ENCODE assay signal across 9 cellular contexts in the genomic region with DNA sequence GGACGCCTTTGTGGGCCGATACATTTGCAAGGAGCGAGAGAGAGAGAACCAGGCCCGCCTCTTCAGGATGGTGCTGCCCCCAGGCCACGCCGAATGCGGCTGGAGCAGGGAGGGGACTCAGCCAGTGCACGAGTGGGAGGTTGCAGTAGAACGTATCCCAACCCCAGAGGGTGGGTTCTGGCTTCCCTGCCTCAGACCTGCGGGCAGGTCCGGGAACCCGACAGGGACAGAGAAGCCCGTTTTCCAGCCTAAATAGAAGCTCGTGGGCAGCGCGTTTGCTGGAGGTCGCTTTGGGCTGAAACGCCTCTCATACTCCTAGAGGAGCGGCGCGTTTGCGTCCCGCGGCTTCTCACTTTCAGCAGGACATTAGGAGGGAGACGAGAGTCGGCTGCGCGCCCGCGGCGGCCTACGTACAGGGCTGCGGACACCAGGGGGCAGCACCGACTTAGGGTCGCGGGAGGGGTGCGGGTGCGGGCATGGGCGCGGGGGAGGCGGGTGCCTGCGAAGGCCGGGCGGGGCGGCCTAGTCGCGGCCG. TPM values are rescaled to one million over a fixed set of nuclear protein-coding genes. Genes with fewer than 3 reads are reported as not detected.
DNase-seq lines count a peak whose midpoint lies in the region; ATAC-seq and TF ChIP-seq lines count a peak whose summit lies in the region.
"Had no signal": no experiment of that assay in that cellular context is flagged by ENCODE, and none has a peak within 500 bp of the region (broad histone marks: within the 10 kb centered on the region; RNA-seq: fewer than 3 reads in every experiment).

No MANE protein-coding gene starts in this region.

- H3K27me3 Mint-ChIP-seq in Calu3 (ENCODE audit: unreplicated experiment): no peaks in the 10 kb centered on the region
- peaks cover 25 to 39% of the 10 kb centered on the region in 2 donors for H3K27me3 Mint-ChIP-seq in natural killer cell (ENCODE audit: low read depth in 2 of 2)

- H3K9me3 Mint-ChIP-seq in Calu3 (ENCODE audit: low read depth, unreplicated experiment): no peaks in the 10 kb centered on the region
- H3K9me3 Mint-ChIP-seq in natural killer cell: no peaks in the 10 kb centered on the region

- H3K36me3 ChIP-seq in esophagus muscularis mucosa: peaks cover 0 to 13% (median 5%) of the 10 kb centered on the region in 4 donors

- no peak for DNase-seq in Calu3
- DNase-seq in NCI-H1105 (lab: John Stamatoyannopoulos, UW): peak; percentile 19
- peak; percentile 68 for DNase-seq in activated T-cell treated with anti-CD3 and anti-CD28 coated beads for 4 hours
- no peak for DNase-seq in esophagus muscularis mucosa (ENCODE audit: extremely low spot score)
- DNase-seq in natural killer cell: peak; percentile 74
- DNase-seq in stimulated activated naive CD4-positive, alpha-beta T cell (lab: John Stamatoyannopoulos, UW): peak; percentile 13 to 71 (median 61)
- DNase-seq in GF-D8 (lab: John Stamatoyannopoulos, UW): no peak

- peak overlapping the region; percentile 91 to 93 (median 92) for H3K27ac ChIP-seq in esophagus muscularis mucosa (replicated peaks in 1 of 4)

- no peak for TF ChIP-seq POLR2A in esophagus muscularis mucosa (IDR thresholded peaks at IDR 0.05; ENCODE audit: low read depth)

- peaks cover 11% of the 10 kb centered on the region for H3K36me3 Mint-ChIP-seq in Calu3 (ENCODE audit: insufficient read depth, unreplicated experiment)
- no peaks in the 10 kb centered on the region for H3K36me3 Mint-ChIP-seq in natural killer cell

- CTCF ChIA-PET in Calu3 (lab: Charles Lee): no interaction called here

- no peaks in the 10 kb centered on the region for H3K9me3 ChIP-seq in esophagus muscularis mucosa

- H3K4me3 ChIP-seq in esophagus muscularis mucosa: peak overlapping the region; percentile 59 to 78 (median 66)

- WGBS in esophagus muscularis mucosa: 36% methylated on average over 7 of the region's 48 CpGs

- H3K4me1 ChIP-seq in esophagus muscularis mucosa: peaks cover 41 to 92% (median 86%) of the 10 kb centered on the region in 4 donors

- ATAC-seq in natural killer cell: peak; percentile 63 to 74 (median 70)
- no peak for ATAC-seq in HG03565 (IDR thresholded peaks at IDR 0.05; ENCODE audit: unreplicated experiment)

- H3K4me1 Mint-ChIP-seq in Calu3 (ENCODE audit: low read depth, unreplicated experiment) (no peaks in the 10 kb centered on the region), natural killer cell (peaks cover 0 to 28% of the 10 kb centered on the region in 2 donors)

- no TSS peak for BruUV-seq in Calu3 (replicated peaks; lab: Mats Ljungman, UMichigan)

- intact Hi-C loops in Calu3 (cut with micrococcal nuclease; ENCODE audit: unreplicated experiment): no loop called here
- intact Hi-C loops in esophagus muscularis mucosa (cut with DNase I): loop anchor here (5.0 to 10.0 kb wide), 3 partner anchors 454 to 686 kb away; partner anchors contain the start of genes BRIP1 and MED13
- intact Hi-C loops in natural killer cell (cut with micrococcal nuclease): loop anchor here (5.0 to 10.0 kb wide), 2 partner anchors 142 to 174 kb away; no protein-coding TSS in a partner anchor

- H3K27ac Mint-ChIP-seq in Calu3 (ENCODE audit: unreplicated experiment) (no peak overlapping the region), natural killer cell (no peak overlapping the region)

- peaks cover 0 to 44% (median 0%) of the 10 kb centered on the region in 4 donors for H3K27me3 ChIP-seq in esophagus muscularis mucosa

- no peak for TF ChIP-seq EP300 in esophagus muscularis mucosa (IDR thresholded peaks at IDR 0.05)

- no peak for TF ChIP-seq CTCF in Calu3 (IDR thresholded peaks at IDR 0.05; ENCODE audit: unreplicated experiment)
- TF ChIP-seq CTCF in esophagus muscularis mucosa (IDR thresholded peaks at IDR 0.05): peak; percentile 44 to 77 (median 49)
- peak; percentile 69 for TF ChIP-seq CTCF in natural killer cell (IDR thresholded peaks at IDR 0.05)

- H3K4me3 Mint-ChIP-seq in Calu3 (ENCODE audit: low read depth, unreplicated experiment): peak overlapping the region; percentile 52
- H3K4me3 Mint-ChIP-seq in natural killer cell: peak overlapping the region; percentile 80

RNA-seq across cellular contexts. Expression of gene TBX2, which starts 11.0 kb away (rescaled TPM):
- total RNA-seq in Calu3 (2022): 0.14 and 0.15 TPM in 2 replicates
- 10 to 100 TPM; 17.9 to 42.6 (median 31.3) TPM for total RNA-seq in esophagus muscularis mucosa
- under 1 TPM in 2 of 3 donors, not detected in 1; 0.09 to 0.23 TPM for total RNA-seq in natural killer cell

RNA-seq across cellular contexts. Expression of gene TBX4, which starts 41.6 kb away (rescaled TPM):
- not detected in 2 replicates for total RNA-seq in Calu3 (2022)
- not detected for total RNA-seq in esophagus muscularis mucosa
- total RNA-seq in natural killer cell: not detected
- total RNA-seq: HT1080 had no signal

Comparison
In these comparisons a context has a peak if more than half of its experiments do, and no peak if none do; other contexts are left out.
1. DNase-seq: peak in NCI-H1105 (single experiment), activated T-cell treated with anti-CD3 and anti-CD28 coated beads for 4 hours (single experiment), natural killer cell (single experiment) and stimulated activated naive CD4-positive, alpha-beta T cell (6 of 6); none in Calu3 (single experiment), esophagus muscularis mucosa (single experiment) and GF-D8 (single experiment).
2. RNA of gene TBX2, which starts 11.0 kb away (total RNA-seq): 17.9 to 42.6 TPM in esophagus muscularis mucosa; 0.14 to 0.15 TPM in Calu3 and 0.09 to 0.23 TPM in natural killer cell; every median in the first group is over 10 times any median in the second.